Comparison of ENCODE assay signal across 2 cellular contexts in genomic region chr19:47518854-47519253, GRCh38.
TF ChIP-seq lines count a peak whose summit lies in the region.

No MANE protein-coding gene starts in this region.

TF ChIP-seq in HepG2, 621 proteins besides CTCF, POLR2A, EP300 and RAD21:
- peak; percentile 72 for TF ChIP-seq ZNF629 (CRISPR knock-in tag; conservative IDR thresholded peaks at IDR 0.05)
- TF ChIP-seq, protein P1, sequence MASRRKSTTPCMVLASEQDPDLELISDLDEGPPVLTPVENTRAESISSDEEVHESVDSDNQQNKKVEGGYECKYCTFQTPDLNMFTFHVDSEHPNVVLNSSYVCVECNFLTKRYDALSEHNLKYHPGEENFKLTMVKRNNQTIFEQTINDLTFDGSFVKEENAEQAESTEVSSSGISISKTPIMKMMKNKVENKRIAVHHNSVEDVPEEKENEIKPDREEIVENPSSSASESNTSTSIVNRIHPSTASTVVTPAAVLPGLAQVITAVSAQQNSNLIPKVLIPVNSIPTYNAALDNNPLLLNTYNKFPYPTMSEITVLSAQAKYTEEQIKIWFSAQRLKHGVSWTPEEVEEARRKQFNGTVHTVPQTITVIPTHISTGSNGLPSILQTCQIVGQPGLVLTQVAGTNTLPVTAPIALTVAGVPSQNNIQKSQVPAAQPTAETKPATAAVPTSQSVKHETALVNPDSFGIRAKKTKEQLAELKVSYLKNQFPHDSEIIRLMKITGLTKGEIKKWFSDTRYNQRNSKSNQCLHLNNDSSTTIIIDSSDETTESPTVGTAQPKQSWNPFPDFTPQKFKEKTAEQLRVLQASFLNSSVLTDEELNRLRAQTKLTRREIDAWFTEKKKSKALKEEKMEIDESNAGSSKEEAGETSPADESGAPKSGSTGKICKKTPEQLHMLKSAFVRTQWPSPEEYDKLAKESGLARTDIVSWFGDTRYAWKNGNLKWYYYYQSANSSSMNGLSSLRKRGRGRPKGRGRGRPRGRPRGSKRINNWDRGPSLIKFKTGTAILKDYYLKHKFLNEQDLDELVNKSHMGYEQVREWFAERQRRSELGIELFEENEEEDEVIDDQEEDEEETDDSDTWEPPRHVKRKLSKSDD (CRISPR knock-in tag; IDR thresholded peaks at IDR 0.05; ENCODE audit: low read depth), result no peak
TF ChIP-seq in HepG2: peak in this region for 1.

TF ChIP-seq in K562, 482 proteins besides CTCF, POLR2A, EP300 and RAD21:
- TF ChIP-seq SRSF1 (IDR thresholded peaks at IDR 0.05; ENCODE audit: low read depth, low read length) (no peak), ZNF282 (CRISPR knock-in tag; IDR thresholded peaks at IDR 0.05) (no peak), E2F1 (CRISPR knock-in tag; IDR thresholded peaks at IDR 0.05) (no peak), MAFG (tag; conservative IDR thresholded peaks at IDR 0.05) (no peak), FOXM1 (IDR thresholded peaks at IDR 0.05; ENCODE audit: low read depth) (no peak), FOXM1 (CRISPR knock-in tag; IDR thresholded peaks at IDR 0.05; ENCODE audit: low read depth) (no peak), CCNT2 (IDR thresholded peaks at IDR 0.05; ENCODE audit: borderline replicate concordance, extremely low read depth, insufficient read length, low read depth, low read length) (no peak), XRCC5 (IDR thresholded peaks at IDR 0.05; ENCODE audit: low read depth, low read length) (no peak), RBM25 (IDR thresholded peaks at IDR 0.05; ENCODE audit: low read depth, low read length, severe bottlenecking) (peak; percentile 82), U2AF2 (optimal IDR thresholded peaks at IDR 0.05; ENCODE audit: low read depth, low read length) (no peak), KDM1A (IDR thresholded peaks at IDR 0.05) (peak in 1 of 2 experiments; percentile 57; a peak in 2 of 4 replicates), ELK3 (CRISPR knock-in tag; IDR thresholded peaks at IDR 0.05) (no peak), BCOR (IDR thresholded peaks at IDR 0.05) (peak; percentile 71; the same call in 1 of the 2 replicates), ARID2 (IDR thresholded peaks at IDR 0.05) (no peak), CHAMP1 (IDR thresholded peaks at IDR 0.05) (no peak), ADNP (tag; IDR thresholded peaks at IDR 0.05) (peak; percentile 81), SMAD3 (CRISPR knock-in tag; conservative IDR thresholded peaks at IDR 0.05) (no peak), KDM2B (CRISPR knock-in tag; IDR thresholded peaks at IDR 0.05) (no peak), CGGBP1 (CRISPR knock-in tag; IDR thresholded peaks at IDR 0.05) (no peak), ZNF174 (CRISPR knock-in tag; IDR thresholded peaks at IDR 0.05) (no peak), ZNF277 (CRISPR knock-in tag; IDR thresholded peaks at IDR 0.05; ENCODE audit: borderline replicate concordance) (no peak), MCM7 (IDR thresholded peaks at IDR 0.05) (no peak), SRF (CRISPR knock-in tag; IDR thresholded peaks at IDR 0.05) (no peak)
- TF ChIP-seq, protein P2, sequence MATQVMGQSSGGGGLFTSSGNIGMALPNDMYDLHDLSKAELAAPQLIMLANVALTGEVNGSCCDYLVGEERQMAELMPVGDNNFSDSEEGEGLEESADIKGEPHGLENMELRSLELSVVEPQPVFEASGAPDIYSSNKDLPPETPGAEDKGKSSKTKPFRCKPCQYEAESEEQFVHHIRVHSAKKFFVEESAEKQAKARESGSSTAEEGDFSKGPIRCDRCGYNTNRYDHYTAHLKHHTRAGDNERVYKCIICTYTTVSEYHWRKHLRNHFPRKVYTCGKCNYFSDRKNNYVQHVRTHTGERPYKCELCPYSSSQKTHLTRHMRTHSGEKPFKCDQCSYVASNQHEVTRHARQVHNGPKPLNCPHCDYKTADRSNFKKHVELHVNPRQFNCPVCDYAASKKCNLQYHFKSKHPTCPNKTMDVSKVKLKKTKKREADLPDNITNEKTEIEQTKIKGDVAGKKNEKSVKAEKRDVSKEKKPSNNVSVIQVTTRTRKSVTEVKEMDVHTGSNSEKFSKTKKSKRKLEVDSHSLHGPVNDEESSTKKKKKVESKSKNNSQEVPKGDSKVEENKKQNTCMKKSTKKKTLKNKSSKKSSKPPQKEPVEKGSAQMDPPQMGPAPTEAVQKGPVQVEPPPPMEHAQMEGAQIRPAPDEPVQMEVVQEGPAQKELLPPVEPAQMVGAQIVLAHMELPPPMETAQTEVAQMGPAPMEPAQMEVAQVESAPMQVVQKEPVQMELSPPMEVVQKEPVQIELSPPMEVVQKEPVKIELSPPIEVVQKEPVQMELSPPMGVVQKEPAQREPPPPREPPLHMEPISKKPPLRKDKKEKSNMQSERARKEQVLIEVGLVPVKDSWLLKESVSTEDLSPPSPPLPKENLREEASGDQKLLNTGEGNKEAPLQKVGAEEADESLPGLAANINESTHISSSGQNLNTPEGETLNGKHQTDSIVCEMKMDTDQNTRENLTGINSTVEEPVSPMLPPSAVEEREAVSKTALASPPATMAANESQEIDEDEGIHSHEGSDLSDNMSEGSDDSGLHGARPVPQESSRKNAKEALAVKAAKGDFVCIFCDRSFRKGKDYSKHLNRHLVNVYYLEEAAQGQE (CRISPR knock-in tag; IDR thresholded peaks at IDR 0.05; ENCODE audit: low read depth), result no peak
- TF ChIP-seq, protein P3, sequence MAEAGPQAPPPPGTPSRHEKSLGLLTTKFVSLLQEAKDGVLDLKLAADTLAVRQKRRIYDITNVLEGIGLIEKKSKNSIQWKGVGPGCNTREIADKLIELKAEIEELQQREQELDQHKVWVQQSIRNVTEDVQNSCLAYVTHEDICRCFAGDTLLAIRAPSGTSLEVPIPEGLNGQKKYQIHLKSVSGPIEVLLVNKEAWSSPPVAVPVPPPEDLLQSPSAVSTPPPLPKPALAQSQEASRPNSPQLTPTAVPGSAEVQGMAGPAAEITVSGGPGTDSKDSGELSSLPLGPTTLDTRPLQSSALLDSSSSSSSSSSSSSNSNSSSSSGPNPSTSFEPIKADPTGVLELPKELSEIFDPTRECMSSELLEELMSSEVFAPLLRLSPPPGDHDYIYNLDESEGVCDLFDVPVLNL (CRISPR knock-in tag; IDR thresholded peaks at IDR 0.05; ENCODE audit: low read depth), result no peak
- TF ChIP-seq, protein P4, sequence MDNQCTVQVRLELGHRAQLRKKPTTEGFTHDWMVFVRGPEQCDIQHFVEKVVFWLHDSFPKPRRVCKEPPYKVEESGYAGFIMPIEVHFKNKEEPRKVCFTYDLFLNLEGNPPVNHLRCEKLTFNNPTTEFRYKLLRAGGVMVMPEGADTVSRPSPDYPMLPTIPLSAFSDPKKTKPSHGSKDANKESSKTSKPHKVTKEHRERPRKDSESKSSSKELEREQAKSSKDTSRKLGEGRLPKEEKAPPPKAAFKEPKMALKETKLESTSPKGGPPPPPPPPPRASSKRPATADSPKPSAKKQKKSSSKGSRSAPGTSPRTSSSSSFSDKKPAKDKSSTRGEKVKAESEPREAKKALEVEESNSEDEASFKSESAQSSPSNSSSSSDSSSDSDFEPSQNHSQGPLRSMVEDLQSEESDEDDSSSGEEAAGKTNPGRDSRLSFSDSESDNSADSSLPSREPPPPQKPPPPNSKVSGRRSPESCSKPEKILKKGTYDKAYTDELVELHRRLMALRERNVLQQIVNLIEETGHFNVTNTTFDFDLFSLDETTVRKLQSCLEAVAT (IDR thresholded peaks at IDR 0.05), result no peak
- TF ChIP-seq, protein P5, sequence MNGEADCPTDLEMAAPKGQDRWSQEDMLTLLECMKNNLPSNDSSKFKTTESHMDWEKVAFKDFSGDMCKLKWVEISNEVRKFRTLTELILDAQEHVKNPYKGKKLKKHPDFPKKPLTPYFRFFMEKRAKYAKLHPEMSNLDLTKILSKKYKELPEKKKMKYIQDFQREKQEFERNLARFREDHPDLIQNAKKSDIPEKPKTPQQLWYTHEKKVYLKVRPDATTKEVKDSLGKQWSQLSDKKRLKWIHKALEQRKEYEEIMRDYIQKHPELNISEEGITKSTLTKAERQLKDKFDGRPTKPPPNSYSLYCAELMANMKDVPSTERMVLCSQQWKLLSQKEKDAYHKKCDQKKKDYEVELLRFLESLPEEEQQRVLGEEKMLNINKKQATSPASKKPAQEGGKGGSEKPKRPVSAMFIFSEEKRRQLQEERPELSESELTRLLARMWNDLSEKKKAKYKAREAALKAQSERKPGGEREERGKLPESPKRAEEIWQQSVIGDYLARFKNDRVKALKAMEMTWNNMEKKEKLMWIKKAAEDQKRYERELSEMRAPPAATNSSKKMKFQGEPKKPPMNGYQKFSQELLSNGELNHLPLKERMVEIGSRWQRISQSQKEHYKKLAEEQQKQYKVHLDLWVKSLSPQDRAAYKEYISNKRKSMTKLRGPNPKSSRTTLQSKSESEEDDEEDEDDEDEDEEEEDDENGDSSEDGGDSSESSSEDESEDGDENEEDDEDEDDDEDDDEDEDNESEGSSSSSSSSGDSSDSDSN (IDR thresholded peaks at IDR 0.05; ENCODE audit: borderline replicate concordance in 1 of 2, low read depth in 2 of 2, low read length in 2 of 2), result no peak
- TF ChIP-seq, protein P6, sequence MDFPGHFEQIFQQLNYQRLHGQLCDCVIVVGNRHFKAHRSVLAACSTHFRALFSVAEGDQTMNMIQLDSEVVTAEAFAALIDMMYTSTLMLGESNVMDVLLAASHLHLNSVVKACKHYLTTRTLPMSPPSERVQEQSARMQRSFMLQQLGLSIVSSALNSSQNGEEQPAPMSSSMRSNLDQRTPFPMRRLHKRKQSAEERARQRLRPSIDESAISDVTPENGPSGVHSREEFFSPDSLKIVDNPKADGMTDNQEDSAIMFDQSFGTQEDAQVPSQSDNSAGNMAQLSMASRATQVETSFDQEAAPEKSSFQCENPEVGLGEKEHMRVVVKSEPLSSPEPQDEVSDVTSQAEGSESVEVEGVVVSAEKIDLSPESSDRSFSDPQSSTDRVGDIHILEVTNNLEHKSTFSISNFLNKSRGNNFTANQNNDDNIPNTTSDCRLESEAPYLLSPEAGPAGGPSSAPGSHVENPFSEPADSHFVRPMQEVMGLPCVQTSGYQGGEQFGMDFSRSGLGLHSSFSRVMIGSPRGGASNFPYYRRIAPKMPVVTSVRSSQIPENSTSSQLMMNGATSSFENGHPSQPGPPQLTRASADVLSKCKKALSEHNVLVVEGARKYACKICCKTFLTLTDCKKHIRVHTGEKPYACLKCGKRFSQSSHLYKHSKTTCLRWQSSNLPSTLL (IDR thresholded peaks at IDR 0.05), result no peak
